ENCODE assay signal across 1 cellular context in the genomic region with DNA sequence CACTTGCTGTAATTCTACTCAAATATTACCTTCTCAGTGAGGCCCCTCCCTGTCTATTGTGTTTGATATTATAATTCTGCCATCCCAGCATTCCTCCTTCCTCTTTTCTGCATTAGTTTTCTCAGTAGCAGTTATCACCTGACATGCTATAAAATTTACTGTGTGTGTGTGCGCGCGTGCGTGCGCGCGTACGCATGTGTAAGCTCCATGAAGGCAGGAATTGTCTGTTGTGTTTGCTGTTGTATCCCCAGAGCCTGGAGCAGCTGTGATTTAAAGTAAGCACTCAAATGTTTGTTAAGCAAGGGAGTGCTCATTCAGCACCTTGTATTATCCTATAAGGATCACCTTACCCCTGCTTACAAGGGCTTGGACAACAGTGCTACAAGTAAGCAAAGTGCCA.
TF ChIP-seq lines count a peak whose summit lies in the region.

No MANE protein-coding gene starts in this region.

TF ChIP-seq in K562, 482 proteins besides CTCF, POLR2A, EP300 and RAD21:
- 0 out of 2 replicates have a peak, but pooled peaks have one; percentile 22 for TF ChIP-seq TRIM28 (IDR thresholded peaks at IDR 0.05)
- 0 out of 2 replicates have a peak, but pooled peaks have one; percentile 39 for TF ChIP-seq ZBTB33 (CRISPR knock-in tag; IDR thresholded peaks at IDR 0.05)
- no peak for TF ChIP-seq HNRNPK (IDR thresholded peaks at IDR 0.05; ENCODE audit: low read depth, low read length, poor library complexity, severe bottlenecking)
- TF ChIP-seq ZNF316 (IDR thresholded peaks at IDR 0.05) = peak; percentile 51; the same call in 1 of the 2 replicates
